Comparison of ENCODE assay signal across 1 cellular context in genomic region chr15:68818088-68818670, GRCh38.
TF ChIP-seq lines count a peak whose summit lies in the region.

No MANE protein-coding gene starts in this region.

TF ChIP-seq in WTC11, 78 proteins besides CTCF, POLR2A, EP300 and RAD21 (continued from another document):
- TF ChIP-seq E2F5 (CRISPR knock-in tag; IDR thresholded peaks at IDR 0.05) (peak; percentile 33; the same call in 1 of the 2 replicates), GABPB1 (CRISPR knock-in tag; IDR thresholded peaks at IDR 0.05) (no peak), ZNF423 (CRISPR knock-in tag; IDR thresholded peaks at IDR 0.05) (0 out of 2 replicates have a peak, but pooled peaks have one; percentile 2)
